16 cellular contexts compared by ENCODE assay signal in the genomic region with DNA sequence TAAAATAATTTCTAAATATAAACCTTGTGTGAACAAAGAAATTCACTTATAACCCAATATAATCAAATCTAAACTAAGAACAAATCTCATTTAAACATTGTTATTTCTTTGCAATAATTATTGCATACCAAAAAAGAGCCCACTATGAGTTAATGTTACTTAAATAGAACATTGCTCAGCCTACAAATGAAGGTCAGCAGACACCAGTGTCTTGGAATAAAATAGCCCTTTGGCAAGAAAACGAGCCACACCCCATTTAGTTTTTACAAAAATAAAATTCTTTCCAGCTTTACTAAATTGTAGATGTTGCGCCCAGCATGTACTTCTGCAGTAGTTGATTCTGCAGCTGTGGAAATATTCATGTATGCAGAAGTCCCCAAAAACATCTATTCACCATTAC. TPM values are rescaled to one million over a fixed set of nuclear protein-coding genes. Genes with fewer than 3 reads are reported as not detected.
DNase-seq lines count a peak whose midpoint lies in the region; ATAC-seq and TF ChIP-seq lines count a peak whose summit lies in the region.
"Had no signal": no experiment of that assay in that cellular context is flagged by ENCODE, and none has a peak within 500 bp of the region (broad histone marks: within the 10 kb centered on the region; RNA-seq: fewer than 3 reads in every experiment).

No MANE protein-coding gene starts in this region.

- H3K9me3 Mint-ChIP-seq in chondrocyte (ENCODE audit: low read depth), result no peaks in the 10 kb centered on the region

- H3K4me3 Mint-ChIP-seq in chondrocyte (ENCODE audit: unreplicated experiment), result no peak overlapping the region
- H3K4me3 Mint-ChIP-seq: CD14-positive monocyte had no signal

- H3K27ac ChIP-seq in heart right ventricle, result peak overlapping the region in 9 of 10 donors; percentile 16 to 67 (median 52)

- DNase-seq in chondrocyte (ENCODE audit: low spot score), result no peak
- DNase-seq in heart right ventricle, result no peak
- DNase-seq in sciatic nerve (ENCODE audit: low spot score), result no peak
- no peak for DNase-seq in epidermal melanocyte (ENCODE audit: insufficient read length, low spot score)
- DNase-seq in RKO (ENCODE audit: low spot score), result no peak
- DNase-seq: ACHN, AML-193, DND-41, KG1, NCI-H1105 treated with DMSO at 0.1 percent for 48 hours, NCI-H1694, NCI-H748 treated with DMSO at 0.1 percent for 48 hours, OCI-M1 had no signal

- H3K27ac Mint-ChIP-seq in chondrocyte (ENCODE audit: unreplicated experiment), result peak overlapping the region; percentile 67
- H3K27ac Mint-ChIP-seq: CD14-positive monocyte had no signal

- TF ChIP-seq CTCF in chondrocyte (IDR thresholded peaks at IDR 0.05), result no peak
- TF ChIP-seq CTCF in heart right ventricle (IDR thresholded peaks at IDR 0.05), result no peak

- H3K36me3 ChIP-seq in heart right ventricle, result peaks cover 0 to 20% (median 0%) of the 10 kb centered on the region in 9 donors

- H3K36me3 Mint-ChIP-seq in chondrocyte (ENCODE audit: low read depth), result peaks cover 27% of the 10 kb centered on the region
- H3K36me3 Mint-ChIP-seq: CD14-positive monocyte had no signal

- peaks cover 65% of the 10 kb centered on the region for H3K4me1 Mint-ChIP-seq in chondrocyte (ENCODE audit: low read depth)

- peaks cover 0 to 41% (median 0%) of the 10 kb centered on the region in 9 donors for H3K4me1 ChIP-seq in heart right ventricle

- 16 to 18% methylated on average over 2 of the region's 2 CpGs for WGBS in heart right ventricle, 2 donors

- no peaks in the 10 kb centered on the region for H3K9me3 ChIP-seq in heart right ventricle

- H3K4me3 ChIP-seq in heart right ventricle, result no peak overlapping the region

- H3K27me3 Mint-ChIP-seq in chondrocyte (ENCODE audit: low read depth), result no peaks in the 10 kb centered on the region

- intact Hi-C loops in heart right ventricle (cut with DNase I) (loop anchor here in 1 of 10 donors (10.0 kb wide), 1 partner anchor 62 kb away; no protein-coding TSS in a partner anchor), sciatic nerve (cut with DNase I) (no loop called here)

- peaks cover 0 to 35% (median 0%) of the 10 kb centered on the region in 7 donors for H3K27me3 ChIP-seq in heart right ventricle

- peak in 7 of 8 donors; percentile 53 to 82 (median 74) for ATAC-seq in heart right ventricle
- peak; percentile 69 for ATAC-seq in sciatic nerve
- no peak for ATAC-seq in GM21381 (IDR thresholded peaks at IDR 0.05; ENCODE audit: unreplicated experiment)
- ATAC-seq in HG03457 (IDR thresholded peaks at IDR 0.05; ENCODE audit: unreplicated experiment), result no peak

RNA-seq across cellular contexts. Expression of a gene that starts 12.2 kb away (rescaled TPM):
- total RNA-seq in chondrocyte, result 587 to 660 TPM (median 642 TPM) in 3 replicates
- 10 to 100 TPM; 31.1 to 56.9 (median 39.0) TPM for total RNA-seq in heart right ventricle
- 10 to 100 TPM; 29.7 to 32.4 TPM for polyA plus RNA-seq in heart right ventricle
- 127 TPM for total RNA-seq in sciatic nerve

Comparison
In these comparisons a context has a peak if more than half of its experiments do, and no peak if none do; other contexts are left out.
1. ATAC-seq: peak in heart right ventricle (7 of 8) and sciatic nerve (single experiment); none in GM21381 (single experiment) and HG03457 (single experiment).